ENCODE assay signal across 1 cellular context in the genomic region with DNA sequence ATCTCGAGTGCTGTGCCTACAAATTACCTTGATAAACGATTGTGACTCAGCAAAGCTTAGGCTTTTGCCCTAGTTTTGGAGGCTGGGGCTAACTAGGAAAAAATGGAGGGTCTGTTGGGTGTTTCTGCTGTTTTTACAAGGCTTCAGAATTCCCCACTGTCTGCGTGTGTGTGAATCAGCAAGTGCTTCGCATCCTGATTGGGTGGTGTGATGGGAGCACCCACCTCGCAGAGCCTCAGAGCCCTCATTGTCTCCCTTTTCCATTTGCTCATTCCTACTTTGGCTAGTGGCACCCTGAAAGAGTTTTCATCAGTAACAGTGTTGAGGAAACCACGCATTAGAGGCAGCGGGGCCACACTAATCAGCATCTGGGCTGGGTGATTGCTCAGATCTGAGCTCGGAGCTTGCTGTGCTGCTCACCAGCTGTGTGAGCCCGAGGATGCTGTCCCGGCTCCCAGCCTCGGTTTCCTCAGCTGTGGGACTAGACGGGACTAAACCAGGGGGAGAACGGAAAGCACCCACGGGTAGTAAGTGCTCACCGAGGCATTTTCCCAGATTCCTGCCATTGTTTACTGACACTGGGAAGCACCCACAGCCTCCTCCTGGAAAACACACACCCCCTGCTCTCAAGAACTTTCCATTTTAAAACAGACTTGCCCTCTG.
TF ChIP-seq lines count a peak whose summit lies in the region.

No MANE protein-coding gene starts in this region.

TF ChIP-seq in WTC11, 78 proteins besides CTCF, POLR2A, EP300 and RAD21 (continued from another document):
- TF ChIP-seq, protein P1, sequence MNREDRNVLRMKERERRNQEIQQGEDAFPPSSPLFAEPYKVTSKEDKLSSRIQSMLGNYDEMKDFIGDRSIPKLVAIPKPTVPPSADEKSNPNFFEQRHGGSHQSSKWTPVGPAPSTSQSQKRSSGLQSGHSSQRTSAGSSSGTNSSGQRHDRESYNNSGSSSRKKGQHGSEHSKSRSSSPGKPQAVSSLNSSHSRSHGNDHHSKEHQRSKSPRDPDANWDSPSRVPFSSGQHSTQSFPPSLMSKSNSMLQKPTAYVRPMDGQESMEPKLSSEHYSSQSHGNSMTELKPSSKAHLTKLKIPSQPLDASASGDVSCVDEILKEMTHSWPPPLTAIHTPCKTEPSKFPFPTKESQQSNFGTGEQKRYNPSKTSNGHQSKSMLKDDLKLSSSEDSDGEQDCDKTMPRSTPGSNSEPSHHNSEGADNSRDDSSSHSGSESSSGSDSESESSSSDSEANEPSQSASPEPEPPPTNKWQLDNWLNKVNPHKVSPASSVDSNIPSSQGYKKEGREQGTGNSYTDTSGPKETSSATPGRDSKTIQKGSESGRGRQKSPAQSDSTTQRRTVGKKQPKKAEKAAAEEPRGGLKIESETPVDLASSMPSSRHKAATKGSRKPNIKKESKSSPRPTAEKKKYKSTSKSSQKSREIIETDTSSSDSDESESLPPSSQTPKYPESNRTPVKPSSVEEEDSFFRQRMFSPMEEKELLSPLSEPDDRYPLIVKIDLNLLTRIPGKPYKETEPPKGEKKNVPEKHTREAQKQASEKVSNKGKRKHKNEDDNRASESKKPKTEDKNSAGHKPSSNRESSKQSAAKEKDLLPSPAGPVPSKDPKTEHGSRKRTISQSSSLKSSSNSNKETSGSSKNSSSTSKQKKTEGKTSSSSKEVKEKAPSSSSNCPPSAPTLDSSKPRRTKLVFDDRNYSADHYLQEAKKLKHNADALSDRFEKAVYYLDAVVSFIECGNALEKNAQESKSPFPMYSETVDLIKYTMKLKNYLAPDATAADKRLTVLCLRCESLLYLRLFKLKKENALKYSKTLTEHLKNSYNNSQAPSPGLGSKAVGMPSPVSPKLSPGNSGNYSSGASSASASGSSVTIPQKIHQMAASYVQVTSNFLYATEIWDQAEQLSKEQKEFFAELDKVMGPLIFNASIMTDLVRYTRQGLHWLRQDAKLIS (CRISPR knock-in tag; IDR thresholded peaks at IDR 0.05; ENCODE audit: borderline replicate concordance) = no peak
- TF ChIP-seq TEAD1 (CRISPR knock-in tag; IDR thresholded peaks at IDR 0.05) (no peak), GTF2I (CRISPR knock-in tag; conservative IDR thresholded peaks at IDR 0.05) (no peak), NR2C2 (CRISPR knock-in tag; IDR thresholded peaks at IDR 0.05) (no peak), ZNF423 (CRISPR knock-in tag; IDR thresholded peaks at IDR 0.05) (no peak), MYBL2 (CRISPR knock-in tag; IDR thresholded peaks at IDR 0.05) (no peak), ZNF121 (CRISPR knock-in tag; IDR thresholded peaks at IDR 0.05) (no peak), SMAD4 (CRISPR knock-in tag; IDR thresholded peaks at IDR 0.05) (no peak)
- TF ChIP-seq, protein P2, sequence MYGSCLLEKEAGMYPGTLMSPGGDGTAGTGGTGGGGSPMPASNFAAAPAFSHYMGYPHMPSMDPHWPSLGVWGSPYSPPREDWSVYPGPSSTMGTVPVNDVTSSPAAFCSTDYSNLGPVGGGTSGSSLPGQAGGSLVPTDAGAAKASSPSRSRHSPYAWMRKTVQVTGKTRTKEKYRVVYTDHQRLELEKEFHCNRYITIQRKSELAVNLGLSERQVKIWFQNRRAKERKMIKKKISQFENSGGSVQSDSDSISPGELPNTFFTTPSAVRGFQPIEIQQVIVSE (CRISPR knock-in tag; IDR thresholded peaks at IDR 0.05; ENCODE audit: borderline replicate concordance) = no peak
- TF ChIP-seq, protein P3, sequence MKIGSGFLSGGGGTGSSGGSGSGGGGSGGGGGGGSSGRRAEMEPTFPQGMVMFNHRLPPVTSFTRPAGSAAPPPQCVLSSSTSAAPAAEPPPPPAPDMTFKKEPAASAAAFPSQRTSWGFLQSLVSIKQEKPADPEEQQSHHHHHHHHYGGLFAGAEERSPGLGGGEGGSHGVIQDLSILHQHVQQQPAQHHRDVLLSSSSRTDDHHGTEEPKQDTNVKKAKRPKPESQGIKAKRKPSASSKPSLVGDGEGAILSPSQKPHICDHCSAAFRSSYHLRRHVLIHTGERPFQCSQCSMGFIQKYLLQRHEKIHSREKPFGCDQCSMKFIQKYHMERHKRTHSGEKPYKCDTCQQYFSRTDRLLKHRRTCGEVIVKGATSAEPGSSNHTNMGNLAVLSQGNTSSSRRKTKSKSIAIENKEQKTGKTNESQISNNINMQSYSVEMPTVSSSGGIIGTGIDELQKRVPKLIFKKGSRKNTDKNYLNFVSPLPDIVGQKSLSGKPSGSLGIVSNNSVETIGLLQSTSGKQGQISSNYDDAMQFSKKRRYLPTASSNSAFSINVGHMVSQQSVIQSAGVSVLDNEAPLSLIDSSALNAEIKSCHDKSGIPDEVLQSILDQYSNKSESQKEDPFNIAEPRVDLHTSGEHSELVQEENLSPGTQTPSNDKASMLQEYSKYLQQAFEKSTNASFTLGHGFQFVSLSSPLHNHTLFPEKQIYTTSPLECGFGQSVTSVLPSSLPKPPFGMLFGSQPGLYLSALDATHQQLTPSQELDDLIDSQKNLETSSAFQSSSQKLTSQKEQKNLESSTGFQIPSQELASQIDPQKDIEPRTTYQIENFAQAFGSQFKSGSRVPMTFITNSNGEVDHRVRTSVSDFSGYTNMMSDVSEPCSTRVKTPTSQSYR (CRISPR knock-in tag; IDR thresholded peaks at IDR 0.05) = no peak
- TF ChIP-seq, protein P4, sequence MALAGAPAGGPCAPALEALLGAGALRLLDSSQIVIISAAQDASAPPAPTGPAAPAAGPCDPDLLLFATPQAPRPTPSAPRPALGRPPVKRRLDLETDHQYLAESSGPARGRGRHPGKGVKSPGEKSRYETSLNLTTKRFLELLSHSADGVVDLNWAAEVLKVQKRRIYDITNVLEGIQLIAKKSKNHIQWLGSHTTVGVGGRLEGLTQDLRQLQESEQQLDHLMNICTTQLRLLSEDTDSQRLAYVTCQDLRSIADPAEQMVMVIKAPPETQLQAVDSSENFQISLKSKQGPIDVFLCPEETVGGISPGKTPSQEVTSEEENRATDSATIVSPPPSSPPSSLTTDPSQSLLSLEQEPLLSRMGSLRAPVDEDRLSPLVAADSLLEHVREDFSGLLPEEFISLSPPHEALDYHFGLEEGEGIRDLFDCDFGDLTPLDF (CRISPR knock-in tag; IDR thresholded peaks at IDR 0.05) = no peak
- TF ChIP-seq, protein P5, sequence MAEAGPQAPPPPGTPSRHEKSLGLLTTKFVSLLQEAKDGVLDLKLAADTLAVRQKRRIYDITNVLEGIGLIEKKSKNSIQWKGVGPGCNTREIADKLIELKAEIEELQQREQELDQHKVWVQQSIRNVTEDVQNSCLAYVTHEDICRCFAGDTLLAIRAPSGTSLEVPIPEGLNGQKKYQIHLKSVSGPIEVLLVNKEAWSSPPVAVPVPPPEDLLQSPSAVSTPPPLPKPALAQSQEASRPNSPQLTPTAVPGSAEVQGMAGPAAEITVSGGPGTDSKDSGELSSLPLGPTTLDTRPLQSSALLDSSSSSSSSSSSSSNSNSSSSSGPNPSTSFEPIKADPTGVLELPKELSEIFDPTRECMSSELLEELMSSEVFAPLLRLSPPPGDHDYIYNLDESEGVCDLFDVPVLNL (CRISPR knock-in tag; IDR thresholded peaks at IDR 0.05; ENCODE audit: borderline replicate concordance, low read depth) = no peak
- TF ChIP-seq, protein P6, sequence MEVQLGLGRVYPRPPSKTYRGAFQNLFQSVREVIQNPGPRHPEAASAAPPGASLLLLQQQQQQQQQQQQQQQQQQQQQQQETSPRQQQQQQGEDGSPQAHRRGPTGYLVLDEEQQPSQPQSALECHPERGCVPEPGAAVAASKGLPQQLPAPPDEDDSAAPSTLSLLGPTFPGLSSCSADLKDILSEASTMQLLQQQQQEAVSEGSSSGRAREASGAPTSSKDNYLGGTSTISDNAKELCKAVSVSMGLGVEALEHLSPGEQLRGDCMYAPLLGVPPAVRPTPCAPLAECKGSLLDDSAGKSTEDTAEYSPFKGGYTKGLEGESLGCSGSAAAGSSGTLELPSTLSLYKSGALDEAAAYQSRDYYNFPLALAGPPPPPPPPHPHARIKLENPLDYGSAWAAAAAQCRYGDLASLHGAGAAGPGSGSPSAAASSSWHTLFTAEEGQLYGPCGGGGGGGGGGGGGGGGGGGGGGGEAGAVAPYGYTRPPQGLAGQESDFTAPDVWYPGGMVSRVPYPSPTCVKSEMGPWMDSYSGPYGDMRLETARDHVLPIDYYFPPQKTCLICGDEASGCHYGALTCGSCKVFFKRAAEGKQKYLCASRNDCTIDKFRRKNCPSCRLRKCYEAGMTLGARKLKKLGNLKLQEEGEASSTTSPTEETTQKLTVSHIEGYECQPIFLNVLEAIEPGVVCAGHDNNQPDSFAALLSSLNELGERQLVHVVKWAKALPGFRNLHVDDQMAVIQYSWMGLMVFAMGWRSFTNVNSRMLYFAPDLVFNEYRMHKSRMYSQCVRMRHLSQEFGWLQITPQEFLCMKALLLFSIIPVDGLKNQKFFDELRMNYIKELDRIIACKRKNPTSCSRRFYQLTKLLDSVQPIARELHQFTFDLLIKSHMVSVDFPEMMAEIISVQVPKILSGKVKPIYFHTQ (CRISPR knock-in tag; IDR thresholded peaks at IDR 0.05) = no peak
